In genomic region chrX:104122829-104123228, GRCh38 we compare ENCODE assay signal across 15 cellular contexts. TPM values are rescaled to one million over a fixed set of nuclear protein-coding genes. Genes with fewer than 3 reads are reported as not detected.
DNase-seq lines count a peak whose midpoint lies in the region; ATAC-seq and TF ChIP-seq lines count a peak whose summit lies in the region.
"Had no signal": no experiment of that assay in that cellular context is flagged by ENCODE, and none has a peak within 500 bp of the region (broad histone marks: within the 10 kb centered on the region; RNA-seq: fewer than 3 reads in every experiment).

No MANE protein-coding gene starts in this region.

- peak overlapping the region; percentile 41 for H3K27ac Mint-ChIP-seq in T-helper 1 cell treated with Interleukin-12 subunit alpha and Interleukin-12 subunit beta and Interleukin-4 antibody, amounts not matched to agents 30 μg/mL and 1 μg/mL, for 36 hours
- H3K27ac Mint-ChIP-seq in natural killer cell = peak overlapping the region; percentile 50 to 73
- H3K27ac Mint-ChIP-seq: dendritic cell treated with granulocyte-macrophage colony-stimulating factor and Interleukin-4, amounts not matched to agents 40 ng/mL and 50 ng/mL, for 4 days had no signal

- peak overlapping the region; percentile 14 for H3K4me3 Mint-ChIP-seq in T-helper 1 cell treated with Interleukin-12 subunit alpha and Interleukin-12 subunit beta and Interleukin-4 antibody, amounts not matched to agents 30 μg/mL and 1 μg/mL, for 36 hours
- H3K4me3 Mint-ChIP-seq in natural killer cell = no peak overlapping the region
- H3K4me3 Mint-ChIP-seq: dendritic cell treated with granulocyte-macrophage colony-stimulating factor and Interleukin-4, amounts not matched to agents 40 ng/mL and 50 ng/mL, for 4 days had no signal

- peaks cover 17% of the 10 kb centered on the region for H3K4me1 Mint-ChIP-seq in T-helper 1 cell treated with Interleukin-12 subunit alpha and Interleukin-12 subunit beta and Interleukin-4 antibody, amounts not matched to agents 30 μg/mL and 1 μg/mL, for 36 hours (ENCODE audit: low read depth)
- peaks cover 9 to 19% of the 10 kb centered on the region in 2 donors for H3K4me1 Mint-ChIP-seq in natural killer cell

- intact Hi-C loops in natural killer cell (cut with micrococcal nuclease) (no loop called here), Right ventricle myocardium superior (cut with DNase I) (no loop called here)

- no peak for TF ChIP-seq CTCF in natural killer cell (IDR thresholded peaks at IDR 0.05)

- no peaks in the 10 kb centered on the region for H3K27me3 Mint-ChIP-seq in T-helper 1 cell treated with Interleukin-12 subunit alpha and Interleukin-12 subunit beta and Interleukin-4 antibody, amounts not matched to agents 30 μg/mL and 1 μg/mL, for 36 hours (ENCODE audit: low read depth)
- H3K27me3 Mint-ChIP-seq in natural killer cell (ENCODE audit: low read depth in 2 of 2) = no peaks in the 10 kb centered on the region

- H3K9me3 Mint-ChIP-seq in T-helper 1 cell treated with Interleukin-12 subunit alpha and Interleukin-12 subunit beta and Interleukin-4 antibody, amounts not matched to agents 30 μg/mL and 1 μg/mL, for 36 hours = no peaks in the 10 kb centered on the region
- H3K9me3 Mint-ChIP-seq in natural killer cell = no peaks in the 10 kb centered on the region
- H3K9me3 Mint-ChIP-seq: dendritic cell treated with granulocyte-macrophage colony-stimulating factor and Interleukin-4, amounts not matched to agents 40 ng/mL and 50 ng/mL, for 4 days had no signal

- peak; percentile 79 for ATAC-seq in HG02610 (IDR thresholded peaks at IDR 0.05; ENCODE audit: unreplicated experiment)
- peak in 2 of 3 donors; percentile 29 to 60 for ATAC-seq in natural killer cell
- ATAC-seq in Right ventricle myocardium superior (ENCODE audit: poor library complexity) = no peak
- ATAC-seq in HG02840 (IDR thresholded peaks at IDR 0.05; ENCODE audit: low FRiP score, unreplicated experiment) = no peak
- ATAC-seq: A549, sciatic nerve had no signal

- DNase-seq in NOMO-1 treated with DMSO at 0.1 percent for 48 hours (lab: John Stamatoyannopoulos, UW; ENCODE audit: unreplicated experiment) (peak; percentile 30), NOMO-1 treated with dmso at 0.1 percent for 144 hours (lab: John Stamatoyannopoulos, UW; ENCODE audit: unreplicated experiment) (no peak), natural killer cell (no peak), Right ventricle myocardium superior (no peak), COLO668 (lab: John Stamatoyannopoulos, UW; ENCODE audit: unreplicated experiment) (no peak)
- DNase-seq: activated CD4-positive, alpha-beta T cell treated with anti-CD3 and anti-CD28 coated beads for 4 hours; DMS 273 treated with DMSO at 0.1 percent for 48 hours; NCI-H1417 treated with DMSO at 0.1 percent for 48 hours; SJCRH30 had no signal

- H3K36me3 Mint-ChIP-seq in T-helper 1 cell treated with Interleukin-12 subunit alpha and Interleukin-12 subunit beta and Interleukin-4 antibody, amounts not matched to agents 30 μg/mL and 1 μg/mL, for 36 hours (ENCODE audit: low read depth) = peaks cover 3% of the 10 kb centered on the region
- no peaks in the 10 kb centered on the region for H3K36me3 Mint-ChIP-seq in natural killer cell

RNA-seq across cellular contexts. Expression of gene ZCCHC18, which starts 10.5 kb away (rescaled TPM):
- total RNA-seq in natural killer cell (1 to 10 TPM; 4.4 to 8.9 (median 5.6) TPM), Right ventricle myocardium superior (0.65 TPM)

RNA-seq across cellular contexts. Expression of gene SLC25A53, which starts 34.0 kb away (rescaled TPM):
- 10 to 100 TPM; 10.1 to 20.6 (median 12.8) TPM for total RNA-seq in natural killer cell
- 11.9 TPM for total RNA-seq in Right ventricle myocardium superior

RNA-seq across cellular contexts. Expression of gene FAM199X, which starts 43.4 kb away (rescaled TPM):
- 10 to 100 TPM; 31.9 to 35.9 (median 32.6) TPM for total RNA-seq in natural killer cell
- 9.0 TPM for total RNA-seq in Right ventricle myocardium superior

RNA-seq across cellular contexts. Expression of gene TMSB15C, which starts 46.8 kb away (rescaled TPM):
- total RNA-seq in natural killer cell (1 to 10 TPM; 2.0 to 4.1 (median 2.5) TPM), Right ventricle myocardium superior (0.48 TPM)

Comparison
In these comparisons a context has a peak if more than half of its experiments do, and no peak if none do; other contexts are left out.
1. ATAC-seq: peak in HG02610 (single experiment) and natural killer cell (2 of 3); none in Right ventricle myocardium superior (single experiment) and HG02840 (single experiment).